ENCODE assay signal across 10 cellular contexts in the genomic region with DNA sequence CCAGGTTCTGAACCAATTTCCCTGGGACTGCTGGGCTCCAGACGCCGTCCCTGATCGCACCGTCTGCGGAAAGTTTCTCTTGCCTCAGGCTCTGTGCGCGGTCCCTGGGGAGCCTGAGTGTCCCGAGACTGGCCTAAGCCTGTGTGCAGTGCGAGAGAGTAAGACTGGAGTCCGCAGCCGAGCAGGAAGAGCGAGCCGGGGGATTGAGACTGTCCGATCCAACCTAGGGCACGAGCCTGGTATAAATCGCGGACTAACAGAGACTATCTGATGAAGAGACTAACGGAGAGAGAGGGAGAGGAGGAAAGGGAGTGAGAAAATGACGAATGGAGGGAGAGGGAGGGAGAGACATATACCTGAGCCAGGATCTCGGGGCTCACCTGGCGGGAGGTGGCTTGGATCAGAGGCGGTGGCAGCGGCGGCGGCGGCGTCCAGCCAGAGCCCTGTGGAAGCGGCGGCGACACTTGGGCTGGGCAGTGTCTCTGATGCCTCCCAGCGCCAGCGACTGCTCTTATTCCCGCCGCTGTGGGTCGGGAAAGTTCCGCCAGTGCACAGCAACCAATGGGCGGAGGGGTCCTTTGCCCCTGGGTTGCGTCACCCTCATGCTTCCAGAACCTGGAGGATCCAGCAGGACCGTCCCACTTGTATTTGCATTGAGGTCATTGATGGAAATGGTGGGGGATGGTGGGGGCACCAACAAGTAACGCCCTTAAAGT. TPM values are rescaled to one million over a fixed set of nuclear protein-coding genes. Genes with fewer than 3 reads are reported as not detected.
A peak's percentile ranks its signal among the peaks of the same experiment; 100 is the strongest.
DNase-seq lines count a peak whose midpoint lies in the region; ATAC-seq and TF ChIP-seq lines count a peak whose summit lies in the region.
"Had no signal": no experiment of that assay in that cellular context is flagged by ENCODE, and none has a peak within 500 bp of the region (broad histone marks: within the 10 kb centered on the region; RNA-seq: fewer than 3 reads in every experiment).

A gene with protein sequence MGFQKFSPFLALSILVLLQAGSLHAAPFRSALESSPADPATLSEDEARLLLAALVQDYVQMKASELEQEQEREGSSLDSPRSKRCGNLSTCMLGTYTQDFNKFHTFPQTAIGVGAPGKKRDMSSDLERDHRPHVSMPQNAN (minus strand): TSS at position 487 of the 716 bp plus-strand sequence. CDS start 1,159 bp downstream, outside the sequence.

- no peak for DNase-seq in CD8-positive, alpha-beta T cell
- DNase-seq in GM23248 = peak; percentile 21
- DNase-seq in central memory CD8-positive, alpha-beta T cell (ENCODE audit: low spot score in 2 of 2) = no peak
- no peak for DNase-seq in naive thymus-derived CD4-positive, alpha-beta T cell
- DNase-seq in MM.1S = no peak
- DNase-seq in mucosa of gallbladder (ENCODE audit: low spot score) = no peak
- DNase-seq: NCI-H2107 had no signal

- ATAC-seq in CD8-positive, alpha-beta T cell = no peak
- no peak for ATAC-seq in central memory CD8-positive, alpha-beta T cell (replicated peaks; ENCODE audit: extremely low read depth, poor library complexity, severe bottlenecking)
- ATAC-seq in naive thymus-derived CD4-positive, alpha-beta T cell = no peak
- ATAC-seq in HG02588 (IDR thresholded peaks at IDR 0.05; ENCODE audit: unreplicated experiment) = no peak

- POLR2A ChIA-PET in CD8-positive, alpha-beta T cell (lab: Charles Lee) = no interaction called here
- POLR2A ChIA-PET in naive thymus-derived CD4-positive, alpha-beta T cell (lab: Charles Lee) = no interaction called here

- H3F3A ChIP-seq in GM23248 (ENCODE audit: insufficient read depth) = no peaks in the 10 kb centered on the region
- H3F3A ChIP-seq in MM.1S (ENCODE audit: insufficient read depth, low read length) = no peaks in the 10 kb centered on the region

- H3K9me2 ChIP-seq in GM23248 (ENCODE audit: insufficient read depth) (no peaks in the 10 kb centered on the region), MM.1S (replicated peaks; ENCODE audit: insufficient read depth, low read length) (no peaks in the 10 kb centered on the region)

- H3K27ac Mint-ChIP-seq in CD8-positive, alpha-beta T cell = no peak within 1 kb of the TSS
- H3K27ac Mint-ChIP-seq in central memory CD8-positive, alpha-beta T cell (ENCODE audit: low read depth) = no peak within 1 kb of the TSS
- H3K27ac Mint-ChIP-seq in naive thymus-derived CD4-positive, alpha-beta T cell = peak within 1 kb of the TSS in 1 of 9 donors; percentile 16

- peaks cover 31% of the 10 kb centered on the region for H3K4me1 Mint-ChIP-seq in CD8-positive, alpha-beta T cell (ENCODE audit: low read depth)
- H3K4me1 Mint-ChIP-seq in central memory CD8-positive, alpha-beta T cell = peaks cover 32% of the 10 kb centered on the region
- H3K4me1 Mint-ChIP-seq in naive thymus-derived CD4-positive, alpha-beta T cell = peaks cover 20 to 38% (median 32%) of the 10 kb centered on the region in 7 donors

- intact Hi-C loops in CD8-positive, alpha-beta T cell (cut with DNase I, micrococcal nuclease) = no loop called here
- intact Hi-C loops in naive thymus-derived CD4-positive, alpha-beta T cell (cut with micrococcal nuclease) = loop anchor here (2.0 to 5.0 kb wide), 2 partner anchors 235 to 237 kb away; no protein-coding TSS in a partner anchor

- H3K4me3 ChIP-seq in CD8-positive, alpha-beta T cell (ENCODE audit: low read depth, low read length) = peak within 1 kb of the TSS; percentile 59
- H3K4me3 ChIP-seq in GM23248 (no peak within 1 kb of the TSS), MM.1S (ENCODE audit: low read length) (no peak within 1 kb of the TSS)
- H3K4me3 ChIP-seq in naive thymus-derived CD4-positive, alpha-beta T cell (ENCODE audit: low read length) = peak within 1 kb of the TSS; percentile 47

- no peak within 1 kb of the TSS for H2AFZ ChIP-seq in GM23248
- H2AFZ ChIP-seq in MM.1S (ENCODE audit: low read length) = no peak within 1 kb of the TSS

- H3K27me3 Mint-ChIP-seq in CD8-positive, alpha-beta T cell (ENCODE audit: low read depth) = peaks cover 79% of the 10 kb centered on the region
- peaks cover 95% of the 10 kb centered on the region for H3K27me3 Mint-ChIP-seq in central memory CD8-positive, alpha-beta T cell
- H3K27me3 Mint-ChIP-seq in naive thymus-derived CD4-positive, alpha-beta T cell = peaks cover 78 to 87% (median 82%) of the 10 kb centered on the region in 5 donors

- H3K79me2 ChIP-seq in GM23248 (ENCODE audit: insufficient read depth) (no peaks in the 10 kb centered on the region), MM.1S (ENCODE audit: low read length) (no peaks in the 10 kb centered on the region)

- CTCF ChIA-PET in CD8-positive, alpha-beta T cell (lab: Charles Lee) = no interaction called here
- CTCF ChIA-PET in naive thymus-derived CD4-positive, alpha-beta T cell (lab: Charles Lee) = no interaction called here

- H4K20me1 ChIP-seq in GM23248 (ENCODE audit: insufficient read depth) = no peaks in the 10 kb centered on the region
- no peaks in the 10 kb centered on the region for H4K20me1 ChIP-seq in MM.1S (ENCODE audit: insufficient read depth, low read length)

- no peak for TF ChIP-seq CTCF in CD8-positive, alpha-beta T cell (IDR thresholded peaks at IDR 0.05)
- no peak for TF ChIP-seq CTCF in MM.1S (IDR thresholded peaks at IDR 0.05; ENCODE audit: low read length)

- peaks cover 22% of the 10 kb centered on the region for H3K27me3 ChIP-seq in CD8-positive, alpha-beta T cell (ENCODE audit: insufficient read depth, low read length)
- peaks cover 87% of the 10 kb centered on the region for H3K27me3 ChIP-seq in GM23248 (replicated peaks; ENCODE audit: insufficient read depth)
- H3K27me3 ChIP-seq in naive thymus-derived CD4-positive, alpha-beta T cell (ENCODE audit: control insufficient read depth in 2 of 2, insufficient read depth in 2 of 2, low read length in 2 of 2) = peaks cover 10 to 25% of the 10 kb centered on the region in 2 donors
- no peaks in the 10 kb centered on the region for H3K27me3 ChIP-seq in MM.1S (replicated peaks; ENCODE audit: insufficient read depth, low read length)

- WGBS in GM23248 (ENCODE audit: low coverage in 1 of 2, low lambda C conversion rate in 2 of 2, missing lambda C conversion rate in 2 of 2), 2 experiments = 7% methylated on average over 40 of the region's 40 CpGs

- no peaks in the 10 kb centered on the region for H3K36me3 ChIP-seq in CD8-positive, alpha-beta T cell (ENCODE audit: insufficient read depth, low read length)
- H3K36me3 ChIP-seq in GM23248 (ENCODE audit: low read depth) (no peaks in the 10 kb centered on the region), MM.1S (replicated peaks; ENCODE audit: insufficient read depth, low read length) (no peaks in the 10 kb centered on the region)
- no peaks in the 10 kb centered on the region for H3K36me3 ChIP-seq in naive thymus-derived CD4-positive, alpha-beta T cell (ENCODE audit: control insufficient read depth in 2 of 3, insufficient read depth in 3 of 3, low read length in 3 of 3)

- H3K36me3 Mint-ChIP-seq in CD8-positive, alpha-beta T cell = no peaks in the 10 kb centered on the region
- H3K36me3 Mint-ChIP-seq in central memory CD8-positive, alpha-beta T cell (ENCODE audit: insufficient read depth) = no peaks in the 10 kb centered on the region
- no peaks in the 10 kb centered on the region for H3K36me3 Mint-ChIP-seq in naive thymus-derived CD4-positive, alpha-beta T cell

- H3K4me1 ChIP-seq in CD8-positive, alpha-beta T cell (ENCODE audit: insufficient read depth, low read length) = peaks cover 29% of the 10 kb centered on the region
- no peaks in the 10 kb centered on the region for H3K4me1 ChIP-seq in GM23248 (ENCODE audit: insufficient read depth)
- peaks cover 11 to 16% of the 10 kb centered on the region in 2 donors for H3K4me1 ChIP-seq in naive thymus-derived CD4-positive, alpha-beta T cell (ENCODE audit: control insufficient read depth in 2 of 2, insufficient read depth in 2 of 2, low read length in 2 of 2)
- no peaks in the 10 kb centered on the region for H3K4me1 ChIP-seq in MM.1S (ENCODE audit: low read length)

- H3K9me3 ChIP-seq in CD8-positive, alpha-beta T cell (ENCODE audit: low read length) = no peaks in the 10 kb centered on the region
- H3K9me3 ChIP-seq in GM23248 (ENCODE audit: low read depth) = no peaks in the 10 kb centered on the region
- H3K9me3 ChIP-seq in naive thymus-derived CD4-positive, alpha-beta T cell (ENCODE audit: control insufficient read depth in 2 of 3, low read length in 3 of 3) = no peaks in the 10 kb centered on the region
- no peaks in the 10 kb centered on the region for H3K9me3 ChIP-seq in MM.1S (replicated peaks; ENCODE audit: insufficient read depth, low read length)

- H3K9me3 Mint-ChIP-seq in CD8-positive, alpha-beta T cell = no peaks in the 10 kb centered on the region
- H3K9me3 Mint-ChIP-seq in central memory CD8-positive, alpha-beta T cell = no peaks in the 10 kb centered on the region
- H3K9me3 Mint-ChIP-seq in naive thymus-derived CD4-positive, alpha-beta T cell = no peaks in the 10 kb centered on the region

- in situ Hi-C loops in GM23248 (cut with MboI) = no loop called here

- peak within 1 kb of the TSS; percentile 83 for H3K4me3 Mint-ChIP-seq in CD8-positive, alpha-beta T cell
- peak within 1 kb of the TSS; percentile 69 for H3K4me3 Mint-ChIP-seq in central memory CD8-positive, alpha-beta T cell
- H3K4me3 Mint-ChIP-seq in naive thymus-derived CD4-positive, alpha-beta T cell = peak within 1 kb of the TSS; percentile 76 to 92 (median 83)

- H3K9ac ChIP-seq in GM23248 (no peak within 1 kb of the TSS), MM.1S (ENCODE audit: low read length) (no peak within 1 kb of the TSS)

- H3K4me2 ChIP-seq in GM23248 (ENCODE audit: unreplicated experiment) (no peak within 1 kb of the TSS), MM.1S (ENCODE audit: low read depth, low read length) (no peak within 1 kb of the TSS)

- no peak within 1 kb of the TSS for H3K27ac ChIP-seq in CD8-positive, alpha-beta T cell (ENCODE audit: low read depth, low read length)
- no peak within 1 kb of the TSS for H3K27ac ChIP-seq in GM23248
- H3K27ac ChIP-seq in naive thymus-derived CD4-positive, alpha-beta T cell (ENCODE audit: low read depth, low read length) = no peak within 1 kb of the TSS
- H3K27ac ChIP-seq in MM.1S (ENCODE audit: low read length) = no peak within 1 kb of the TSS

RNA-seq across cellular contexts. Expression of the gene that starts here (rescaled TPM):
- not detected for total RNA-seq in CD8-positive, alpha-beta T cell
- total RNA-seq in GM23248 (2014; rRNA removed; shearing (Covaris generic)) = 1.3 TPM in 1 of 2 replicates, not detected in the other
- not detected in 2 replicates for polyA plus RNA-seq in GM23248 (2016; fragmentation: Nextera tagmentation; extraction: Ambion mirVana)
- not detected for total RNA-seq in naive thymus-derived CD4-positive, alpha-beta T cell
- not detected for polyA plus RNA-seq in naive thymus-derived CD4-positive, alpha-beta T cell
- total RNA-seq in mucosa of gallbladder = not detected
- total RNA-seq: pulmonary artery endothelial cell; T-helper 2 cell treated with Interferon-gamma antibody and Interleukin-4, amounts not matched to agents 100 ng/mL and 5 ng/mL, for 36 hours had no signal

Comparison
In these comparisons a context has a peak if more than half of its experiments do, and no peak if none do; other contexts are left out.
1. H3K4me3 ChIP-seq: peak in CD8-positive, alpha-beta T cell (single experiment) and naive thymus-derived CD4-positive, alpha-beta T cell (single experiment); none in GM23248 (single experiment) and MM.1S (single experiment).
2. intact Hi-C loops: an anchor here in naive thymus-derived CD4-positive, alpha-beta T cell (2.0 to 5.0 kb wide); none called in CD8-positive, alpha-beta T cell.
3. Peak in every context shown above with its lines, with median percentiles within 50 percentile points of each other: H3K4me3 Mint-ChIP-seq.